ENCODE assay signal across 1 cellular context in the genomic region with DNA sequence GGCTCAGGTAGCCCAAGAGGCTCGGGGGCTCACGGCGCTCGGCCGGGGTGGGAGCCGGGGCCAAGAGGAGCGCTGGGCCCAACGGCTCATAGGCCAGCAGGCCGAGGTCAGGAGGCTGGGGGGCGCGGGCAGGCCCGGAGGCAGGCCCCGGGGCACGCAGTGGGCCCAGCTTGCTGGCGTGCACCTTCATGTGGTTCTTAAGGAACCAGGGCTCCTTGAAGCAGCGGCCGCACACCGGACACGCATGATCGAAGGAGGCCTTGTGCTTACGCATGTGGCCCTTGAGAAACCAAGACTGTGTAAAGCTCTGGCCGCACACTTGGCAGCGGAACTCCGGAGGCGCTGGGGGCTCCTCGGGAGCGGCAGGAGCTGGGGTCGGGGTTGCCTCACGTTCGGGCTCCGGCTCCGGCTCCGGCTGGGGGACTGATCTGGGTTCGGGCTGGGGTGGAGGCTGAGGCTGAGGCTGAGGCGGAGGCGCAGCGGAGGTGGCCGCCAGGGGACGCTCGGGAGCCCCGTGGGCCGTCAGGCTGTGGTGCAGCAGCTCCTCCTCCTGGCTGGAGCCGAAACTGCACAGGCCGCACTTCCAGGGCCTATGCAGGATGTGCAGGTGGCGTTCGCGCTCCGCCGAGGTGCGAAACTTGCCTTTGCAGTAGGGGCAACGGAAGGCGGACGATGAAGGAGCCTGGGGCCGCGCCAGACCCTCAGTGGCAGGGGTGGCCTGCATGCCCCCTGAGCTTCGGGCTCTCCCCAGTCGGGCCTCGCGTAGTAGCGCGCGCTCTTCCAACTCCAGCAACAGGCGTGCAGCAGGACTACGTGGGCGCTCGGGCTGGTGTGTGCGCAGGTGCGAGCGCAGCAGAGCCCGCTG.
A peak's percentile ranks its signal among the peaks of the same experiment; 100 is the strongest.
TF ChIP-seq lines count a peak whose summit lies in the region.

No MANE protein-coding gene starts in this region.

TF ChIP-seq in HepG2, 621 proteins besides CTCF, POLR2A, EP300 and RAD21 (continued from another document and continues in another):
- TF ChIP-seq, protein P1, sequence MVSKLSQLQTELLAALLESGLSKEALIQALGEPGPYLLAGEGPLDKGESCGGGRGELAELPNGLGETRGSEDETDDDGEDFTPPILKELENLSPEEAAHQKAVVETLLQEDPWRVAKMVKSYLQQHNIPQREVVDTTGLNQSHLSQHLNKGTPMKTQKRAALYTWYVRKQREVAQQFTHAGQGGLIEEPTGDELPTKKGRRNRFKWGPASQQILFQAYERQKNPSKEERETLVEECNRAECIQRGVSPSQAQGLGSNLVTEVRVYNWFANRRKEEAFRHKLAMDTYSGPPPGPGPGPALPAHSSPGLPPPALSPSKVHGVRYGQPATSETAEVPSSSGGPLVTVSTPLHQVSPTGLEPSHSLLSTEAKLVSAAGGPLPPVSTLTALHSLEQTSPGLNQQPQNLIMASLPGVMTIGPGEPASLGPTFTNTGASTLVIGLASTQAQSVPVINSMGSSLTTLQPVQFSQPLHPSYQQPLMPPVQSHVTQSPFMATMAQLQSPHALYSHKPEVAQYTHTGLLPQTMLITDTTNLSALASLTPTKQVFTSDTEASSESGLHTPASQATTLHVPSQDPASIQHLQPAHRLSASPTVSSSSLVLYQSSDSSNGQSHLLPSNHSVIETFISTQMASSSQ (IDR thresholded peaks at IDR 0.05; ENCODE audit: low read depth), result no peak
- TF ChIP-seq, protein P1 (CRISPR knock-in tag; IDR thresholded peaks at IDR 0.05; ENCODE audit: borderline replicate concordance), result peak; percentile 62; the same call in 1 of the 2 replicates
- peak; percentile 96; the same call in 1 of the 2 replicates for TF ChIP-seq ZNF138 (CRISPR knock-in tag; IDR thresholded peaks at IDR 0.05; ENCODE audit: low read depth)
- no peak; the same call in 1 of the 2 replicates for TF ChIP-seq TMF1 (CRISPR knock-in tag; IDR thresholded peaks at IDR 0.05; ENCODE audit: low read depth)
- peak; percentile 88 for TF ChIP-seq TAF15 (IDR thresholded peaks at IDR 0.05; ENCODE audit: low read depth, low read length, poor library complexity, severe bottlenecking)
- 0 out of 2 replicates have a peak, but pooled peaks have one; percentile 71 for TF ChIP-seq HNRNPL (IDR thresholded peaks at IDR 0.05; ENCODE audit: low read depth, low read length)
- TF ChIP-seq BCL6 (CRISPR knock-in tag; IDR thresholded peaks at IDR 0.05), result peak; percentile 68
- no peak for TF ChIP-seq NCOA5 (CRISPR knock-in tag; IDR thresholded peaks at IDR 0.05)
- no peak for TF ChIP-seq MATR3 (CRISPR knock-in tag; IDR thresholded peaks at IDR 0.05)
- TF ChIP-seq, protein P2, sequence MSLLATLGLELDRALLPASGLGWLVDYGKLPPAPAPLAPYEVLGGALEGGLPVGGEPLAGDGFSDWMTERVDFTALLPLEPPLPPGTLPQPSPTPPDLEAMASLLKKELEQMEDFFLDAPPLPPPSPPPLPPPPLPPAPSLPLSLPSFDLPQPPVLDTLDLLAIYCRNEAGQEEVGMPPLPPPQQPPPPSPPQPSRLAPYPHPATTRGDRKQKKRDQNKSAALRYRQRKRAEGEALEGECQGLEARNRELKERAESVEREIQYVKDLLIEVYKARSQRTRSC (CRISPR knock-in tag; IDR thresholded peaks at IDR 0.05; ENCODE audit: low read depth), result 0 out of 2 replicates have a peak, but pooled peaks have one; percentile 83
- TF ChIP-seq, protein P3, sequence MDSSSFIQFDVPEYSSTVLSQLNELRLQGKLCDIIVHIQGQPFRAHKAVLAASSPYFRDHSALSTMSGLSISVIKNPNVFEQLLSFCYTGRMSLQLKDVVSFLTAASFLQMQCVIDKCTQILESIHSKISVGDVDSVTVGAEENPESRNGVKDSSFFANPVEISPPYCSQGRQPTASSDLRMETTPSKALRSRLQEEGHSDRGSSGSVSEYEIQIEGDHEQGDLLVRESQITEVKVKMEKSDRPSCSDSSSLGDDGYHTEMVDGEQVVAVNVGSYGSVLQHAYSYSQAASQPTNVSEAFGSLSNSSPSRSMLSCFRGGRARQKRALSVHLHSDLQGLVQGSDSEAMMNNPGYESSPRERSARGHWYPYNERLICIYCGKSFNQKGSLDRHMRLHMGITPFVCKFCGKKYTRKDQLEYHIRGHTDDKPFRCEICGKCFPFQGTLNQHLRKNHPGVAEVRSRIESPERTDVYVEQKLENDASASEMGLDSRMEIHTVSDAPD (CRISPR knock-in tag; IDR thresholded peaks at IDR 0.05), result no peak
- 0 out of 2 replicates have a peak, but pooled peaks have one; percentile 73 for TF ChIP-seq TBP (CRISPR knock-in tag; IDR thresholded peaks at IDR 0.05)
- no peak; the same call in 1 of the 2 replicates for TF ChIP-seq ZNF354B (CRISPR knock-in tag; IDR thresholded peaks at IDR 0.05)
- TF ChIP-seq, protein P4, sequence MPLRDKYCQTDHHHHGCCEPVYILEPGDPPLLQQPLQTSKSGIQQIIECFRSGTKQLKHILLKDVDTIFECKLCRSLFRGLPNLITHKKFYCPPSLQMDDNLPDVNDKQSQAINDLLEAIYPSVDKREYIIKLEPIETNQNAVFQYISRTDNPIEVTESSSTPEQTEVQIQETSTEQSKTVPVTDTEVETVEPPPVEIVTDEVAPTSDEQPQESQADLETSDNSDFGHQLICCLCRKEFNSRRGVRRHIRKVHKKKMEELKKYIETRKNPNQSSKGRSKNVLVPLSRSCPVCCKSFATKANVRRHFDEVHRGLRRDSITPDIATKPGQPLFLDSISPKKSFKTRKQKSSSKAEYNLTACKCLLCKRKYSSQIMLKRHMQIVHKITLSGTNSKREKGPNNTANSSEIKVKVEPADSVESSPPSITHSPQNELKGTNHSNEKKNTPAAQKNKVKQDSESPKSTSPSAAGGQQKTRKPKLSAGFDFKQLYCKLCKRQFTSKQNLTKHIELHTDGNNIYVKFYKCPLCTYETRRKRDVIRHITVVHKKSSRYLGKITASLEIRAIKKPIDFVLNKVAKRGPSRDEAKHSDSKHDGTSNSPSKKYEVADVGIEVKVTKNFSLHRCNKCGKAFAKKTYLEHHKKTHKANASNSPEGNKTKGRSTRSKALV (CRISPR knock-in tag; IDR thresholded peaks at IDR 0.05), result no peak
- peak; percentile 67; the same call in 1 of the 2 replicates for TF ChIP-seq ETV5 (CRISPR knock-in tag; IDR thresholded peaks at IDR 0.05; ENCODE audit: borderline replicate concordance)
- 0 out of 2 replicates have a peak, but pooled peaks have one; percentile 31 for TF ChIP-seq ZNF562 (CRISPR knock-in tag; IDR thresholded peaks at IDR 0.05; ENCODE audit: borderline replicate concordance)
- no peak for TF ChIP-seq ZBTB7A (CRISPR knock-in tag; IDR thresholded peaks at IDR 0.05)
- TF ChIP-seq RFXANK (CRISPR knock-in tag; IDR thresholded peaks at IDR 0.05), result 0 out of 2 replicates have a peak, but pooled peaks have one; percentile 80
- TF ChIP-seq ZNF572 (CRISPR knock-in tag; IDR thresholded peaks at IDR 0.05), result no peak
- no peak for TF ChIP-seq ADNP (CRISPR knock-in tag; IDR thresholded peaks at IDR 0.05)
- TF ChIP-seq, protein P5, sequence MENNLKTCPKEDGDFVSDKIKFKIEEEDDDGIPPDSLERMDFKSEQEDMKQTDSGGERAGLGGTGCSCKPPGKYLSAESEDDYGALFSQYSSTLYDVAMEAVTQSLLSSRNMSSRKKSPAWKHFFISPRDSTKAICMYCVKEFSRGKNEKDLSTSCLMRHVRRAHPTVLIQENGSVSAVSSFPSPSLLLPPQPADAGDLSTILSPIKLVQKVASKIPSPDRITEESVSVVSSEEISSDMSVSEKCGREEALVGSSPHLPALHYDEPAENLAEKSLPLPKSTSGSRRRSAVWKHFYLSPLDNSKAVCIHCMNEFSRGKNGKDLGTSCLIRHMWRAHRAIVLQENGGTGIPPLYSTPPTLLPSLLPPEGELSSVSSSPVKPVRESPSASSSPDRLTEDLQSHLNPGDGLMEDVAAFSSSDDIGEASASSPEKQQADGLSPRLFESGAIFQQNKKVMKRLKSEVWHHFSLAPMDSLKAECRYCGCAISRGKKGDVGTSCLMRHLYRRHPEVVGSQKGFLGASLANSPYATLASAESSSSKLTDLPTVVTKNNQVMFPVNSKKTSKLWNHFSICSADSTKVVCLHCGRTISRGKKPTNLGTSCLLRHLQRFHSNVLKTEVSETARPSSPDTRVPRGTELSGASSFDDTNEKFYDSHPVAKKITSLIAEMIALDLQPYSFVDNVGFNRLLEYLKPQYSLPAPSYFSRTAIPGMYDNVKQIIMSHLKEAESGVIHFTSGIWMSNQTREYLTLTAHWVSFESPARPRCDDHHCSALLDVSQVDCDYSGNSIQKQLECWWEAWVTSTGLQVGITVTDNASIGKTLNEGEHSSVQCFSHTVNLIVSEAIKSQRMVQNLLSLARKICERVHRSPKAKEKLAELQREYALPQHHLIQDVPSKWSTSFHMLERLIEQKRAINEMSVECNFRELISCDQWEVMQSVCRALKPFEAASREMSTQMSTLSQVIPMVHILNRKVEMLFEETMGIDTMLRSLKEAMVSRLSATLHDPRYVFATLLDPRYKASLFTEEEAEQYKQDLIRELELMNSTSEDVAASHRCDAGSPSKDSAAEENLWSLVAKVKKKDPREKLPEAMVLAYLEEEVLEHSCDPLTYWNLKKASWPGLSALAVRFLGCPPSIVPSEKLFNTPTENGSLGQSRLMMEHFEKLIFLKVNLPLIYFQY (CRISPR knock-in tag; IDR thresholded peaks at IDR 0.05; ENCODE audit: borderline replicate concordance), result peak; percentile 94
- peak; percentile 95 for TF ChIP-seq STAG1 (CRISPR knock-in tag; IDR thresholded peaks at IDR 0.05)
- peak; percentile 52; the same call in 1 of the 2 replicates for TF ChIP-seq MYC (CRISPR knock-in tag; IDR thresholded peaks at IDR 0.05; ENCODE audit: borderline replicate concordance)
- TF ChIP-seq FOSL2 (CRISPR knock-in tag; IDR thresholded peaks at IDR 0.05), result peak; percentile 70
- TF ChIP-seq, protein P6, sequence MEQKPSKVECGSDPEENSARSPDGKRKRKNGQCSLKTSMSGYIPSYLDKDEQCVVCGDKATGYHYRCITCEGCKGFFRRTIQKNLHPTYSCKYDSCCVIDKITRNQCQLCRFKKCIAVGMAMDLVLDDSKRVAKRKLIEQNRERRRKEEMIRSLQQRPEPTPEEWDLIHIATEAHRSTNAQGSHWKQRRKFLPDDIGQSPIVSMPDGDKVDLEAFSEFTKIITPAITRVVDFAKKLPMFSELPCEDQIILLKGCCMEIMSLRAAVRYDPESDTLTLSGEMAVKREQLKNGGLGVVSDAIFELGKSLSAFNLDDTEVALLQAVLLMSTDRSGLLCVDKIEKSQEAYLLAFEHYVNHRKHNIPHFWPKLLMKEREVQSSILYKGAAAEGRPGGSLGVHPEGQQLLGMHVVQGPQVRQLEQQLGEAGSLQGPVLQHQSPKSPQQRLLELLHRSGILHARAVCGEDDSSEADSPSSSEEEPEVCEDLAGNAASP (CRISPR knock-in tag; IDR thresholded peaks at IDR 0.05; ENCODE audit: borderline replicate concordance), result peak; percentile 91
- TF ChIP-seq MAFK (conservative IDR thresholded peaks at IDR 0.05 in 1 of 2, IDR thresholded peaks at IDR 0.05 in 1 of 2; ENCODE audit: low read length in 2 of 2), result peak; percentile 38 to 44; a peak in 3 of 4 replicates
- TF ChIP-seq ZNF563 (CRISPR knock-in tag; IDR thresholded peaks at IDR 0.05), result peak; percentile 59; the same call in 1 of the 2 replicates
- TF ChIP-seq RXRB (CRISPR knock-in tag; IDR thresholded peaks at IDR 0.05; ENCODE audit: borderline replicate concordance), result peak; percentile 76
- TF ChIP-seq NAIF1 (CRISPR knock-in tag; IDR thresholded peaks at IDR 0.05; ENCODE audit: borderline replicate concordance), result no peak
- TF ChIP-seq, protein P7, sequence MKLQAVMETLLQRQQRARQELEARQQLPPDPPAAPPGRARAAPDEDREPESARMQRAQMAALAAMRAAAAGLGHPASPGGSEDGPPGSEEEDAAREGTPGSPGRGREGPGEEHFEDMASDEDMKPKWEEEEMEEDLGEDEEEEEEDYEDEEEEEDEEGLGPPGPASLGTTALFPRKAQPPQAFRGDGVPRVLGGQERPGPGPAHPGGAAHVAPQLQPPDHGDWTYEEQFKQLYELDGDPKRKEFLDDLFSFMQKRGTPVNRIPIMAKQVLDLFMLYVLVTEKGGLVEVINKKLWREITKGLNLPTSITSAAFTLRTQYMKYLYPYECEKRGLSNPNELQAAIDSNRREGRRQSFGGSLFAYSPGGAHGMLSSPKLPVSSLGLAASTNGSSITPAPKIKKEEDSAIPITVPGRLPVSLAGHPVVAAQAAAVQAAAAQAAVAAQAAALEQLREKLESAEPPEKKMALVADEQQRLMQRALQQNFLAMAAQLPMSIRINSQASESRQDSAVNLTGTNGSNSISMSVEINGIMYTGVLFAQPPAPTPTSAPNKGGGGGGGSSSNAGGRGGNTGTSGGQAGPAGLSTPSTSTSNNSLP (IDR thresholded peaks at IDR 0.05; ENCODE audit: low read depth, low read length), result no peak
- peak; percentile 76 for TF ChIP-seq ZNF331 (CRISPR knock-in tag; IDR thresholded peaks at IDR 0.05)
- TF ChIP-seq NFE2L2 (IDR thresholded peaks at IDR 0.05; ENCODE audit: low read length), result no peak
- TF ChIP-seq, protein P8, sequence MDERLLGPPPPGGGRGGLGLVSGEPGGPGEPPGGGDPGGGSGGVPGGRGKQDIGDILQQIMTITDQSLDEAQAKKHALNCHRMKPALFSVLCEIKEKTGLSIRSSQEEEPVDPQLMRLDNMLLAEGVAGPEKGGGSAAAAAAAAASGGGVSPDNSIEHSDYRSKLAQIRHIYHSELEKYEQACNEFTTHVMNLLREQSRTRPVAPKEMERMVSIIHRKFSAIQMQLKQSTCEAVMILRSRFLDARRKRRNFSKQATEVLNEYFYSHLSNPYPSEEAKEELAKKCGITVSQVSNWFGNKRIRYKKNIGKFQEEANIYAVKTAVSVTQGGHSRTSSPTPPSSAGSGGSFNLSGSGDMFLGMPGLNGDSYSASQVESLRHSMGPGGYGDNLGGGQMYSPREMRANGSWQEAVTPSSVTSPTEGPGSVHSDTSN (CRISPR knock-in tag; IDR thresholded peaks at IDR 0.05), result no peak
- peak; percentile 99 for TF ChIP-seq XRCC5 (optimal IDR thresholded peaks at IDR 0.05; ENCODE audit: low read length)
- peak; percentile 56; the same call in 1 of the 2 replicates for TF ChIP-seq SIN3A (IDR thresholded peaks at IDR 0.05; ENCODE audit: borderline replicate concordance, low read depth, low read length)
- peak; percentile 73; the same call in 1 of the 2 replicates for TF ChIP-seq NCOA2 (CRISPR knock-in tag; IDR thresholded peaks at IDR 0.05)
- TF ChIP-seq ZFP1 (CRISPR knock-in tag; IDR thresholded peaks at IDR 0.05), result peak; percentile 69; the same call in 1 of the 2 replicates
- peak; percentile 99 for TF ChIP-seq ZNF788 (CRISPR knock-in tag; IDR thresholded peaks at IDR 0.05; ENCODE audit: borderline replicate concordance)
- TF ChIP-seq SIX1 (CRISPR knock-in tag; IDR thresholded peaks at IDR 0.05; ENCODE audit: borderline replicate concordance), result 0 out of 2 replicates have a peak, but pooled peaks have one; percentile 42
- TF ChIP-seq ZNF44 (CRISPR knock-in tag; IDR thresholded peaks at IDR 0.05), result 0 out of 2 replicates have a peak, but pooled peaks have one; percentile 38
- TF ChIP-seq ZNF7 (CRISPR knock-in tag; IDR thresholded peaks at IDR 0.05), result no peak
- peak; percentile 88; the same call in 1 of the 2 replicates for TF ChIP-seq PAWR (CRISPR knock-in tag; IDR thresholded peaks at IDR 0.05; ENCODE audit: borderline replicate concordance)
- TF ChIP-seq ZNF30 (CRISPR knock-in tag; IDR thresholded peaks at IDR 0.05), result no peak
